Comparison of ENCODE assay signal across 12 cellular contexts in the genomic region with DNA sequence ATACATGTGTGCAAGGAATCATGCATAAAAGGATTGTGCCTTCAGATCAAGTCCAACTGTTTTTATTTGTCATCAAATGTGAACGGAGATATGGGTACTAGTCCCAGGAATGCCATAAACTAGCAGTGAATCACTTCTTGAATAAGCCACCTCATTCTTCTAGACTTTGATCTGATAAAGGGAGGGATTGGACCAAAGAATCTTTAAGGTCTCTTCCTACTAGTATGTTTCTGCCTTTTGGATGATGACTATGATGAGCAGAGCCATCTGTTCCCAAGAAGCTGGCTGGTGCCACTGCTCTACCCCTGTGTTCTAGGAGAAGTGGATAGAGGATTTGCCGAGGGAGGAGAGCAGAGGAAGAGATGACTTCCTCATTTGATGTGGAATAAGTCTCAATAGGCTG. TPM values are rescaled to one million over a fixed set of nuclear protein-coding genes. Genes with fewer than 3 reads are reported as not detected.
DNase-seq lines count a peak whose midpoint lies in the region; ATAC-seq, FAIRE-seq and TF ChIP-seq lines count a peak whose summit lies in the region.
"Had no signal": no experiment of that assay in that cellular context is flagged by ENCODE, and none has a peak within 500 bp of the region (broad histone marks: within the 10 kb centered on the region; RNA-seq: fewer than 3 reads in every experiment).

No MANE protein-coding gene starts in this region.

- H3K9me3 Mint-ChIP-seq in CD4-positive, alpha-beta T cell: no peaks in the 10 kb centered on the region

- ATAC-seq in SK-N-SH treated with all-trans-retinoic acid at 6 μM for 48 hours (peak; percentile 40), heart left ventricle (no peak)
- ATAC-seq in CD4-positive, alpha-beta T cell (ENCODE audit: poor library complexity): no peak
- ATAC-seq: activated CD8-positive, alpha-beta T cell treated with anti-CD3 and anti-CD28 coated beads, Interleukin-2, amount 10 ng/mL, durations not matched to agents 7 days and 5 days had no signal

- H3K79me2 ChIP-seq in fibroblast of lung (ENCODE audit: control insufficient read depth, insufficient read depth, low read length) (peaks cover 5% of the 10 kb centered on the region), smooth muscle cell (ENCODE audit: low read depth) (no peaks in the 10 kb centered on the region)

- H3K4me1 Mint-ChIP-seq in CD4-positive, alpha-beta T cell (ENCODE audit: low read depth): no peaks in the 10 kb centered on the region

- DNase-seq in HS-27A (ENCODE audit: low read depth) (peak; percentile 91), fibroblast of lung (ENCODE audit: low read depth in 2 of 2) (peak in 1 of 2 donors; percentile 91), smooth muscle cell (lab: John Stamatoyannopoulos, UW; ENCODE audit: unreplicated experiment) (no peak), GM12892 (ENCODE audit: insufficient read length) (no peak), heart left ventricle (no peak)
- no peak for DNase-seq in CD4-positive, alpha-beta T cell
- DNase-seq: activated CD8-positive, alpha-beta T cell treated with anti-CD3 and anti-CD28 coated beads, Interleukin-2, amount 10 ng/mL, durations not matched to agents 7 days and 5 days; NCI-H2171 had no signal

- CTCF ChIA-PET in CD4-positive, alpha-beta T cell (lab: Charles Lee): no interaction called here

- intact Hi-C loops in heart left ventricle (cut with DNase I): no loop called here
- intact Hi-C loops in CD4-positive, alpha-beta T cell (cut with DNase I, micrococcal nuclease): no loop called here

- H3K36me3 Mint-ChIP-seq in CD4-positive, alpha-beta T cell (ENCODE audit: low read depth): no peaks in the 10 kb centered on the region

- no peak overlapping the region for H2AFZ ChIP-seq in fibroblast of lung (ENCODE audit: low read length)
- H2AFZ ChIP-seq in smooth muscle cell (ENCODE audit: low read depth): no peak overlapping the region

- H4K20me1 ChIP-seq in fibroblast of lung (ENCODE audit: control insufficient read depth, extremely low read depth, insufficient read depth, low read length): no peaks in the 10 kb centered on the region
- no peaks in the 10 kb centered on the region for H4K20me1 ChIP-seq in smooth muscle cell (ENCODE audit: low read depth)

- FAIRE-seq in GM12892 (lab: Jason Lieb, UNC): no peak
- FAIRE-seq: frontal cortex had no signal

- no peaks in the 10 kb centered on the region for H3K27me3 ChIP-seq in fibroblast of lung (ENCODE audit: control insufficient read depth, insufficient read depth, low read length)
- no peaks in the 10 kb centered on the region for H3K27me3 ChIP-seq in smooth muscle cell (ENCODE audit: low read depth)
- H3K27me3 ChIP-seq in heart left ventricle: no peaks in the 10 kb centered on the region
- peaks cover 4% of the 10 kb centered on the region for H3K27me3 ChIP-seq in CD4-positive, alpha-beta T cell (ENCODE audit: control insufficient read depth, insufficient read depth, low read length)

- H3K4me1 ChIP-seq in fibroblast of lung (ENCODE audit: control insufficient read depth, extremely low read depth, insufficient read depth, low read length) (peaks cover 52% of the 10 kb centered on the region), smooth muscle cell (ENCODE audit: low read depth) (peaks cover 19% of the 10 kb centered on the region), heart left ventricle (peaks cover 0 to 23% (median 3%) of the 10 kb centered on the region in 12 donors)
- H3K4me1 ChIP-seq: HAP-1 had no signal

- no peak overlapping the region for H3K27ac Mint-ChIP-seq in CD4-positive, alpha-beta T cell
- H3K27ac Mint-ChIP-seq: activated CD8-positive, alpha-beta T cell treated with anti-CD3 and anti-CD28 coated beads, Interleukin-2, amount 10 ng/mL, durations not matched to agents 7 days and 5 days had no signal

- H3K9ac ChIP-seq in fibroblast of lung (ENCODE audit: insufficient read depth, low read length) (no peak overlapping the region), smooth muscle cell (ENCODE audit: low read depth) (no peak overlapping the region)
- H3K9ac ChIP-seq: KMS-11 had no signal

- peaks cover 38% of the 10 kb centered on the region for H3F3A ChIP-seq in smooth muscle cell (ENCODE audit: low read depth)

- POLR2A ChIA-PET in CD4-positive, alpha-beta T cell (lab: Charles Lee): no interaction called here

- TF ChIP-seq POLR2A in GM12892 (IDR thresholded peaks at IDR 0.05; ENCODE audit: low read depth, low read length) (no peak), heart left ventricle (IDR thresholded peaks at IDR 0.05) (no peak)

- TF ChIP-seq CTCF in fibroblast of lung (conservative IDR thresholded peaks at IDR 0.05 in 1 of 2, IDR thresholded peaks at IDR 0.05 in 1 of 2; ENCODE audit: low read depth in 1 of 2, low read length in 2 of 2) (no peak), smooth muscle cell (IDR thresholded peaks at IDR 0.05; ENCODE audit: borderline replicate concordance, insufficient read depth, poor library complexity, severe bottlenecking) (no peak), heart left ventricle (IDR thresholded peaks at IDR 0.05) (no peak)
- TF ChIP-seq CTCF in CD4-positive, alpha-beta T cell (IDR thresholded peaks at IDR 0.05): no peak

- H3K4me2 ChIP-seq in fibroblast of lung (ENCODE audit: extremely low read depth, insufficient read depth, low read length) (no peak overlapping the region), smooth muscle cell (peak overlapping the region; percentile 56)
- H3K4me2 ChIP-seq: KMS-11 had no signal

- no peak overlapping the region for H3K4me3 Mint-ChIP-seq in CD4-positive, alpha-beta T cell
- H3K4me3 Mint-ChIP-seq: activated CD8-positive, alpha-beta T cell treated with anti-CD3 and anti-CD28 coated beads, Interleukin-2, amount 10 ng/mL, durations not matched to agents 7 days and 5 days had no signal

- WGBS in smooth muscle cell (ENCODE audit: low lambda C conversion rate): 21% methylated on average over 2 of the region's 2 CpGs
- 74 to 81% (median 77%) methylated on average over 2 of the region's 2 CpGs for WGBS in heart left ventricle, 4 donors

- H3K36me3 ChIP-seq in fibroblast of lung (ENCODE audit: control insufficient read depth, insufficient read depth, low read length): no peaks in the 10 kb centered on the region
- no peaks in the 10 kb centered on the region for H3K36me3 ChIP-seq in smooth muscle cell (ENCODE audit: low read depth)
- H3K36me3 ChIP-seq in heart left ventricle: no peaks in the 10 kb centered on the region
- H3K36me3 ChIP-seq: HAP-1 had no signal

- H3K9me3 ChIP-seq in fibroblast of lung (ENCODE audit: control insufficient read depth, insufficient read depth, low read depth, low read length) (no peaks in the 10 kb centered on the region), smooth muscle cell (replicated peaks; ENCODE audit: low read depth) (no peaks in the 10 kb centered on the region), heart left ventricle (no peaks in the 10 kb centered on the region)
- H3K9me3 ChIP-seq in CD4-positive, alpha-beta T cell (ENCODE audit: control insufficient read depth, low read length): no peaks in the 10 kb centered on the region
- H3K9me3 ChIP-seq: HAP-1 had no signal

- H3K27ac ChIP-seq in fibroblast of lung (ENCODE audit: insufficient read depth, low read length): peak overlapping the region; percentile 24
- H3K27ac ChIP-seq in smooth muscle cell (ENCODE audit: low read depth): peak overlapping the region; percentile 98
- H3K27ac ChIP-seq in heart left ventricle: peak overlapping the region in 1 of 12 donors; percentile 7
- no peak overlapping the region for H3K27ac ChIP-seq in CD4-positive, alpha-beta T cell (ENCODE audit: low read depth, low read length)
- H3K27ac ChIP-seq: KMS-11 had no signal

- peaks cover 13% of the 10 kb centered on the region for H3K27me3 Mint-ChIP-seq in CD4-positive, alpha-beta T cell

- H3K4me3 ChIP-seq in fibroblast of lung (replicated peaks in 1 of 4; ENCODE audit: control extremely low read depth in 1 of 4, insufficient read depth in 1 of 4, low read depth in 3 of 4, low read length in 4 of 4) (no peak overlapping the region), smooth muscle cell (no peak overlapping the region), heart left ventricle (no peak overlapping the region)
- H3K4me3 ChIP-seq: HAP-1 had no signal

TF ChIP-seq in SK-N-SH treated with all-trans-retinoic acid at 6 μM for 48 hours, 23 proteins besides CTCF, POLR2A, EP300 and RAD21 (continues in another document):
- no peak for TF ChIP-seq ARNTL (CRISPR knock-in tag; IDR thresholded peaks at IDR 0.05; ENCODE audit: borderline replicate concordance, low read depth)
- no peak for TF ChIP-seq ZNF565 (CRISPR knock-in tag; conservative IDR thresholded peaks at IDR 0.05; ENCODE audit: low read depth)
- TF ChIP-seq, protein P1, sequence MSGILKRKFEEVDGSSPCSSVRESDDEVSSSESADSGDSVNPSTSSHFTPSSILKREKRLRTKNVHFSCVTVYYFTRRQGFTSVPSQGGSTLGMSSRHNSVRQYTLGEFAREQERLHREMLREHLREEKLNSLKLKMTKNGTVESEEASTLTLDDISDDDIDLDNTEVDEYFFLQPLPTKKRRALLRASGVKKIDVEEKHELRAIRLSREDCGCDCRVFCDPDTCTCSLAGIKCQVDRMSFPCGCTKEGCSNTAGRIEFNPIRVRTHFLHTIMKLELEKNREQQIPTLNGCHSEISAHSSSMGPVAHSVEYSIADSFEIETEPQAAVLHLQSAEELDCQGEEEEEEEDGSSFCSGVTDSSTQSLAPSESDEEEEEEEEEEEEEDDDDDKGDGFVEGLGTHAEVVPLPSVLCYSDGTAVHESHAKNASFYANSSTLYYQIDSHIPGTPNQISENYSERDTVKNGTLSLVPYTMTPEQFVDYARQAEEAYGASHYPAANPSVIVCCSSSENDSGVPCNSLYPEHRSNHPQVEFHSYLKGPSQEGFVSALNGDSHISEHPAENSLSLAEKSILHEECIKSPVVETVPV (CRISPR knock-in tag; IDR thresholded peaks at IDR 0.05): no peak
- no peak for TF ChIP-seq ZFP3 (CRISPR knock-in tag; IDR thresholded peaks at IDR 0.05)

RNA-seq across cellular contexts. Expression of gene UACA, which starts 28.8 kb away (rescaled TPM):
- total RNA-seq in fibroblast of lung (107 and 187 TPM in 2 replicates), smooth muscle cell (109 and 121 TPM in 2 replicates), heart left ventricle (10 to 100 TPM; 23.9 to 57.1 (median 51.2) TPM)
- polyA plus RNA-seq in fibroblast of lung (136 and 170 TPM in 2 replicates), smooth muscle cell (147 and 153 TPM in 2 replicates), heart left ventricle (10 to 100 TPM; 10.7 to 41.4 TPM)
- 242 and 250 TPM in 2 replicates for polyA plus RNA-seq in fibroblast of lung (2012)
- 571 and 816 TPM in 2 replicates for polyA minus RNA-seq in fibroblast of lung (ENCODE audit: low replicate concordance)
- 3.2 TPM for polyA plus RNA-seq in GM12892 (2012; ENCODE audit: missing spikeins)
- 1 to 10 TPM; 1.1 to 1.5 TPM for total RNA-seq in CD4-positive, alpha-beta T cell

Comparison
In these comparisons a context has a peak if more than half of its experiments do, and no peak if none do; other contexts are left out.
1. RNA of gene UACA, which starts 28.8 kb away (total RNA-seq): 107 to 187 TPM in fibroblast of lung, 109 to 121 TPM in smooth muscle cell and 23.9 to 57.1 TPM in heart left ventricle; 1.1 to 1.5 TPM in CD4-positive, alpha-beta T cell; every median in the first group is over 10 times any median in the second.